ENCODE assay signal across 1 cellular context in genomic region chr20:41617059-41617921, GRCh38.
TF ChIP-seq lines count a peak whose summit lies in the region.

No MANE protein-coding gene starts in this region.

TF ChIP-seq in WTC11, 78 proteins besides CTCF, POLR2A, EP300 and RAD21 (continued from another document):
- TF ChIP-seq, protein P1, sequence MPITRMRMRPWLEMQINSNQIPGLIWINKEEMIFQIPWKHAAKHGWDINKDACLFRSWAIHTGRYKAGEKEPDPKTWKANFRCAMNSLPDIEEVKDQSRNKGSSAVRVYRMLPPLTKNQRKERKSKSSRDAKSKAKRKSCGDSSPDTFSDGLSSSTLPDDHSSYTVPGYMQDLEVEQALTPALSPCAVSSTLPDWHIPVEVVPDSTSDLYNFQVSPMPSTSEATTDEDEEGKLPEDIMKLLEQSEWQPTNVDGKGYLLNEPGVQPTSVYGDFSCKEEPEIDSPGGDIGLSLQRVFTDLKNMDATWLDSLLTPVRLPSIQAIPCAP (CRISPR knock-in tag; IDR thresholded peaks at IDR 0.05) = no peak
- TF ChIP-seq ZNF232 (CRISPR knock-in tag; IDR thresholded peaks at IDR 0.05) = no peak
